21 cellular contexts compared by ENCODE assay signal in genomic region chr10:74889662-74889998, GRCh38.
DNase-seq lines count a peak whose midpoint lies in the region; ATAC-seq and TF ChIP-seq lines count a peak whose summit lies in the region.
"Had no signal": no experiment of that assay in that cellular context is flagged by ENCODE, and none has a peak within 500 bp of the region (broad histone marks: within the 10 kb centered on the region; RNA-seq: fewer than 3 reads in every experiment).

No MANE protein-coding gene starts in this region.

- peaks cover 38% of the 10 kb centered on the region for H3K4me1 Mint-ChIP-seq in brain
- peaks cover 14% of the 10 kb centered on the region for H3K4me1 Mint-ChIP-seq in nephron progenitor cell

- peak overlapping the region; percentile 29; the same call in 1 of the 2 replicates for H2AK5ac ChIP-seq in IMR-90 (ENCODE audit: low read depth, low read length)

- peaks cover 35% of the 10 kb centered on the region for H4K20me1 ChIP-seq in SK-N-SH (ENCODE audit: insufficient read depth)
- peaks cover 4% of the 10 kb centered on the region; the same call in 1 of the 2 replicates for H4K20me1 ChIP-seq in IMR-90 (ENCODE audit: insufficient read depth, low read length)

- H3K27me3 ChIP-seq in SK-N-SH (ENCODE audit: insufficient read depth) (no peaks in the 10 kb centered on the region), IMR-90 (ENCODE audit: control insufficient read depth, insufficient read depth, low read length) (no peaks in the 10 kb centered on the region)
- H3K27me3 ChIP-seq: esophagus squamous epithelium, SJSA1, upper lobe of right lung had no signal

- dilution Hi-C loops in IMR-90 (cut with HindIII; ENCODE audit: low sequenced_read_pairs, unreplicated experiment) = no loop called here

- no peak overlapping the region for H3K9ac ChIP-seq in SK-N-SH
- no peak overlapping the region for H3K9ac ChIP-seq in IMR-90 (ENCODE audit: low read depth, low read length)

- H2BK5ac ChIP-seq in IMR-90 (ENCODE audit: low read depth, low read length, poor library complexity, severe bottlenecking) = peak overlapping the region; percentile 14

- TF ChIP-seq EP300 in SK-N-SH (IDR thresholded peaks at IDR 0.05; ENCODE audit: borderline replicate concordance in 1 of 2, low read depth in 1 of 2, low read length in 1 of 2) = no peak

- H3K9me3 Mint-ChIP-seq in brain (peaks cover 0 to 3% (median 0%) of the 10 kb centered on the region in 5 experiments), nephron progenitor cell (no peaks in the 10 kb centered on the region)
- H3K9me3 Mint-ChIP-seq: activated B cell treated with CpG ODN at 0.5 μM for 24 hours; activated T-cell treated with anti-CD3 and anti-CD28 coated beads, Interleukin-2, amount 50 U/mL, for 24 hours; T-helper 2 cell treated with Interferon-gamma antibody and Interleukin-4, amounts not matched to agents 5 μg/mL and 100 μg/mL, for 36 hours had no signal

- peaks cover 55% of the 10 kb centered on the region for H3K79me2 ChIP-seq in SK-N-SH (ENCODE audit: insufficient read depth)

- no peak for TF ChIP-seq RAD21 in SK-N-SH (IDR thresholded peaks at IDR 0.05; ENCODE audit: low read length)
- TF ChIP-seq RAD21 in IMR-90 (IDR thresholded peaks at IDR 0.05; ENCODE audit: low read length) = no peak

- H2BK20ac ChIP-seq in IMR-90 (ENCODE audit: low read depth, low read length) = no peak overlapping the region

- no peak overlapping the region for H3K56ac ChIP-seq in IMR-90 (ENCODE audit: extremely low read depth, insufficient read depth, low read length)

- H3K36me3 Mint-ChIP-seq in brain (peaks cover 19% of the 10 kb centered on the region), nephron progenitor cell (ENCODE audit: low read depth) (peaks cover 10% of the 10 kb centered on the region)

- peak overlapping the region in 4 of 5 experiments; percentile 14 to 84 (median 50) for H3K27ac Mint-ChIP-seq in brain
- H3K27ac Mint-ChIP-seq in nephron progenitor cell = peak overlapping the region; percentile 67
- H3K27ac Mint-ChIP-seq: activated B cell treated with CpG ODN at 0.5 μM for 24 hours; activated T-cell treated with anti-CD3 and anti-CD28 coated beads, Interleukin-2, amount 50 U/mL, for 24 hours; T-helper 2 cell treated with Interferon-gamma antibody and Interleukin-4, amounts not matched to agents 5 μg/mL and 100 μg/mL, for 36 hours had no signal

- no peaks in the 10 kb centered on the region for H3K36me3 ChIP-seq in SK-N-SH (replicated peaks in 1 of 2; ENCODE audit: control insufficient read depth in 1 of 2, insufficient read depth in 2 of 2, low read length in 1 of 2)
- H3K36me3 ChIP-seq in IMR-90 (ENCODE audit: control insufficient read depth, insufficient read depth, low read length) = no peaks in the 10 kb centered on the region
- H3K36me3 ChIP-seq: esophagus squamous epithelium, SJSA1, upper lobe of right lung had no signal

- 0 out of 2 replicates have a peak overlapping the region, but pooled peaks have one; percentile 5 for H4K91ac ChIP-seq in IMR-90 (ENCODE audit: insufficient read depth, low read depth, low read length)

- H3F3A ChIP-seq in SK-N-SH (replicated peaks; ENCODE audit: insufficient read depth) = no peaks in the 10 kb centered on the region

- no peak overlapping the region for H4K5ac ChIP-seq in IMR-90 (ENCODE audit: low read depth, low read length)

- no peaks in the 10 kb centered on the region for H3K9me3 ChIP-seq in SK-N-SH
- no peaks in the 10 kb centered on the region for H3K9me3 ChIP-seq in IMR-90 (ENCODE audit: control insufficient read depth, insufficient read depth, low read length)
- H3K9me3 ChIP-seq: esophagus squamous epithelium, SJSA1, upper lobe of right lung had no signal

- H3K4ac ChIP-seq in IMR-90 (ENCODE audit: low read depth, low read length) = peak overlapping the region; percentile 1; the same call in 1 of the 2 replicates

- H2AK9ac ChIP-seq in IMR-90 (replicated peaks; ENCODE audit: low read depth, low read length, poor library complexity) = no peak overlapping the region

- no peak for TF ChIP-seq POLR2A in IMR-90 (IDR thresholded peaks at IDR 0.05; ENCODE audit: low read depth, low read length)

- H2AFZ ChIP-seq in SK-N-SH (ENCODE audit: low read depth) = no peak overlapping the region
- no peak overlapping the region for H2AFZ ChIP-seq in IMR-90 (replicated peaks; ENCODE audit: low read length, poor library complexity)

- H3K9me2 ChIP-seq in SK-N-SH = no peaks in the 10 kb centered on the region

- TF ChIP-seq CTCF in SK-N-SH (IDR thresholded peaks at IDR 0.05) = no peak
- TF ChIP-seq CTCF in IMR-90 (conservative IDR thresholded peaks at IDR 0.05; ENCODE audit: low read depth, low read length) = no peak
- TF ChIP-seq CTCF in brain (conservative IDR thresholded peaks at IDR 0.05) = peak in 1 of 2 experiments; percentile 11
- no peak for TF ChIP-seq CTCF in nephron progenitor cell (IDR thresholded peaks at IDR 0.05)

- ATAC-seq in SK-N-SH treated with all-trans-retinoic acid at 6 μM for 48 hours (peak; percentile 27; the same call in 1 of the 3 replicates), IMR-90 (ENCODE audit: low read depth) (peak; percentile 40; the same call in 1 of the 2 replicates)

- peak overlapping the region in 1 of 2 experiments; percentile 18; a peak in 1 of 4 replicates for H4K8ac ChIP-seq in IMR-90 (ENCODE audit: low read depth in 2 of 2, low read length in 2 of 2)

- H3K27ac ChIP-seq in SK-N-SH (ENCODE audit: low read depth in 2 of 2, low read length in 1 of 2) (no peak overlapping the region), IMR-90 (ENCODE audit: insufficient read depth, low read length) (no peak overlapping the region)
- H3K27ac ChIP-seq: 22Rv1, esophagus squamous epithelium, SJSA1, upper lobe of right lung had no signal

- H3K4me3 ChIP-seq in SK-N-SH (ENCODE audit: low read depth in 2 of 2, low read length in 1 of 2) (no peak overlapping the region), IMR-90 (ENCODE audit: insufficient read depth, low read depth, low read length) (no peak overlapping the region)
- H3K4me3 ChIP-seq: esophagus squamous epithelium, SJSA1, upper lobe of right lung had no signal

- H3K18ac ChIP-seq in IMR-90 (ENCODE audit: low read depth, low read length) = 0 out of 2 replicates have a peak overlapping the region, but pooled peaks have one; percentile 16

- in situ Hi-C loops in IMR-90 (cut with MboI; ENCODE audit: low sequenced_read_pairs) = no loop called here

- DNase-seq in SK-N-SH (no peak), IMR-90 (no peak), nephron progenitor cell (no peak), NCI-H748 (lab: John Stamatoyannopoulos, UW; ENCODE audit: unreplicated experiment) (no peak), germinal center (ENCODE audit: low spot score) (no peak), OCI-M1 (lab: John Stamatoyannopoulos, UW) (no peak)
- DNase-seq: activated B cell treated with CpG ODN at 0.5 μM for 24 hours; activated naive CD4-positive, alpha-beta T cell treated with anti-CD3 and anti-CD28 coated beads, Interleukin-2, amount 50 U/mL, for 16 hours; activated T-cell treated with anti-CD3 and anti-CD28 coated beads, Interleukin-2, amount 50 U/mL, for 24 hours; COR-L47; effector CD8-positive, alpha-beta T cell; esophagus squamous epithelium; NCI-H1436; NCI-H524 treated with DMSO at 0.1 percent for 48 hours; stimulated activated CD4-positive, alpha-beta T cell treated with anti-CD3 and anti-CD28 coated beads, Interleukin-4, amount 100 ng/mL, for 24 hours; upper lobe of right lung had no signal

- H3K4me1 ChIP-seq in SK-N-SH (ENCODE audit: control insufficient read depth in 1 of 2, insufficient read depth in 2 of 2, low read depth in 1 of 2, low read length in 1 of 2) (peaks cover 0 to 10% of the 10 kb centered on the region in 2 experiments; a peak in 2 of 4 replicates), IMR-90 (ENCODE audit: control insufficient read depth, insufficient read depth, low read length) (peaks cover 18% of the 10 kb centered on the region)
- H3K4me1 ChIP-seq: SJSA1 had no signal

- CTCF ChIA-PET in SK-N-SH (lab: Yijun Ruan, JAX) = interaction anchor here (0.9 to 1.6 kb wide), 5 partner anchors 9 to 130 kb away, joined by 3 to 5 read pairs (median 4); no protein-coding TSS in a partner anchor
- CTCF ChIA-PET in IMR-90 (lab: Yijun Ruan, JAX) = interaction anchor here (0.6 to 1.1 kb wide), 3 partner anchors 9 to 343 kb away, joined by 3 to 4 read pairs (median 3); no protein-coding TSS in a partner anchor

- H2BK120ac ChIP-seq in IMR-90 (ENCODE audit: low read depth, low read length) = 0 out of 2 replicates have a peak overlapping the region, but pooled peaks have one; percentile 2

- 0 out of 2 replicates have a peak overlapping the region, but pooled peaks have one; percentile 1 for H3K23ac ChIP-seq in IMR-90 (ENCODE audit: low read depth, low read length)

- peaks cover 27% of the 10 kb centered on the region for H3K9me1 ChIP-seq in IMR-90 (ENCODE audit: insufficient read depth, low read length)

- POLR2A ChIA-PET in SK-N-SH (lab: Yijun Ruan, JAX) (interaction anchor here (0.8 kb wide), 1 partner anchor 38 kb away, joined by 4 read pairs; no protein-coding TSS in a partner anchor), IMR-90 (lab: Charles Lee; ENCODE audit: unreplicated experiment) (no interaction called here)

- H3K79me1 ChIP-seq in IMR-90 (ENCODE audit: low read depth in 1 of 2, low read length in 2 of 2) = peaks cover 49 to 83% of the 10 kb centered on the region in 2 experiments

- H2BK15ac ChIP-seq in IMR-90 (ENCODE audit: low read depth, low read length) = no peak overlapping the region

- peak overlapping the region; percentile 57 for H3K14ac ChIP-seq in IMR-90 (replicated peaks; ENCODE audit: low read depth, low read length)

- no peaks in the 10 kb centered on the region for H3K27me3 Mint-ChIP-seq in brain
- no peaks in the 10 kb centered on the region for H3K27me3 Mint-ChIP-seq in nephron progenitor cell (ENCODE audit: low read depth, poor library complexity)
- H3K27me3 Mint-ChIP-seq: activated B cell treated with CpG ODN at 0.5 μM for 24 hours; activated T-cell treated with anti-CD3 and anti-CD28 coated beads, Interleukin-2, amount 50 U/mL, for 24 hours had no signal

- intact Hi-C loops in IMR-90 (cut with micrococcal nuclease) = no loop called here

- no TSS peak for BruUV-seq in IMR-90 (replicated peaks; lab: Mats Ljungman, UMichigan)

- H3K4me3 Mint-ChIP-seq in brain (peak overlapping the region in 1 of 5 experiments; percentile 61), nephron progenitor cell (no peak overlapping the region)
- H3K4me3 Mint-ChIP-seq: activated B cell treated with CpG ODN at 0.5 μM for 24 hours; activated T-cell treated with anti-CD3 and anti-CD28 coated beads, Interleukin-2, amount 50 U/mL, for 24 hours; T-helper 2 cell treated with Interferon-gamma antibody and Interleukin-4, amounts not matched to agents 5 μg/mL and 100 μg/mL, for 36 hours had no signal

- H3K4me2 ChIP-seq in SK-N-SH (no peak overlapping the region), IMR-90 (ENCODE audit: low read depth, low read length) (no peak overlapping the region)

TF ChIP-seq in SK-N-SH treated with all-trans-retinoic acid at 6 μM for 48 hours, 23 proteins besides CTCF, POLR2A, EP300 and RAD21 (continues in another document):
- TF ChIP-seq OSR1 (CRISPR knock-in tag; IDR thresholded peaks at IDR 0.05) = no peak

TF ChIP-seq in IMR-90, 13 proteins besides CTCF, POLR2A, EP300 and RAD21 (continues in another document):
- no peak for TF ChIP-seq RFX5 (IDR thresholded peaks at IDR 0.05; ENCODE audit: low read depth, low read length)
